In genomic region chr6:21987501-21987957, GRCh38 we compare ENCODE assay signal across 8 cellular contexts.
DNase-seq lines count a peak whose midpoint lies in the region; ATAC-seq and TF ChIP-seq lines count a peak whose summit lies in the region.

No MANE protein-coding gene starts in this region.

- H3K4me3 ChIP-seq in fibroblast of the aortic adventitia (ENCODE audit: low read depth, low read length): peak overlapping the region; percentile 0
- no peak overlapping the region for H3K4me3 ChIP-seq in neuronal stem cell (ENCODE audit: low read length in 2 of 2)

- no peak overlapping the region for H2AK5ac ChIP-seq in neuronal stem cell (ENCODE audit: low read depth, low read length)

- H4K8ac ChIP-seq in neuronal stem cell (ENCODE audit: low read depth, low read length): no peak overlapping the region

- peak; percentile 73 for ATAC-seq in GM19025 (IDR thresholded peaks at IDR 0.05; ENCODE audit: low read depth, unreplicated experiment)
- peak; percentile 91 for ATAC-seq in HG03432 (IDR thresholded peaks at IDR 0.05; ENCODE audit: unreplicated experiment)

- H3K23ac ChIP-seq in neuronal stem cell (ENCODE audit: low read depth, low read length, poor library complexity): no peak overlapping the region

- no peaks in the 10 kb centered on the region for H3K27me3 Mint-ChIP-seq in T-helper 2 cell treated with Interferon-gamma antibody and Interleukin-4, amounts not matched to agents 5 μg/mL and 100 μg/mL, for 36 hours (ENCODE audit: low read depth)

- H2BK12ac ChIP-seq in neuronal stem cell (ENCODE audit: low read length): no peak overlapping the region

- no peaks in the 10 kb centered on the region for H3K36me3 Mint-ChIP-seq in T-helper 2 cell treated with Interferon-gamma antibody and Interleukin-4, amounts not matched to agents 5 μg/mL and 100 μg/mL, for 36 hours (ENCODE audit: low read depth)

- H2AFZ ChIP-seq in neuronal stem cell (ENCODE audit: low read length): peak overlapping the region; percentile 18

- H3K4me2 ChIP-seq in neuronal stem cell (ENCODE audit: insufficient read depth, low read length, poor library complexity, severe bottlenecking): no peak overlapping the region

- no peak overlapping the region for H3K4ac ChIP-seq in neuronal stem cell (ENCODE audit: low read length)

- H3K27ac ChIP-seq in neuronal stem cell (replicated peaks; ENCODE audit: low read length): no peak overlapping the region

- peak overlapping the region; percentile 68 for H3K4me3 Mint-ChIP-seq in T-helper 2 cell treated with Interferon-gamma antibody and Interleukin-4, amounts not matched to agents 5 μg/mL and 100 μg/mL, for 36 hours

- H2BK15ac ChIP-seq in neuronal stem cell (ENCODE audit: low read length): no peak overlapping the region

- H2BK120ac ChIP-seq in neuronal stem cell (ENCODE audit: low read depth, low read length): no peak overlapping the region

- H3K4me1 ChIP-seq in neuronal stem cell (ENCODE audit: control insufficient read depth in 2 of 2, insufficient read depth in 1 of 2, low read depth in 1 of 2, low read length in 2 of 2): peaks cover 2 to 17% of the 10 kb centered on the region in 2 donors

- no peak overlapping the region for H4K91ac ChIP-seq in neuronal stem cell (ENCODE audit: low read depth, low read length, poor library complexity)

- DNase-seq in AG20443 (ENCODE audit: low spot score) (peak; percentile 89), fibroblast of the aortic adventitia (ENCODE audit: low read depth) (peak; percentile 96), neuronal stem cell (ENCODE audit: low spot score) (no peak), NCI-H774 (lab: John Stamatoyannopoulos, UW) (no peak), NCI-H146 (lab: John Stamatoyannopoulos, UW) (no peak)
- DNase-seq in T-helper 2 cell treated with Interferon-gamma antibody and Interleukin-4, amounts not matched to agents 5 μg/mL and 100 μg/mL, for 36 hours (ENCODE audit: low spot score): peak; percentile 19

- H3K27me3 ChIP-seq in neuronal stem cell (ENCODE audit: control insufficient read depth in 3 of 3, insufficient read depth in 3 of 3, low read depth in 1 of 3, low read length in 3 of 3): no peaks in the 10 kb centered on the region

- H3K9me3 Mint-ChIP-seq in T-helper 2 cell treated with Interferon-gamma antibody and Interleukin-4, amounts not matched to agents 5 μg/mL and 100 μg/mL, for 36 hours: no peaks in the 10 kb centered on the region

- H3K14ac ChIP-seq in neuronal stem cell (ENCODE audit: low read length): no peak overlapping the region

- H3K79me1 ChIP-seq in neuronal stem cell (ENCODE audit: low read depth, low read length): no peaks in the 10 kb centered on the region

- no peak overlapping the region for H2BK5ac ChIP-seq in neuronal stem cell (ENCODE audit: low read length)

- peak overlapping the region; percentile 33 for H3K27ac Mint-ChIP-seq in T-helper 2 cell treated with Interferon-gamma antibody and Interleukin-4, amounts not matched to agents 5 μg/mL and 100 μg/mL, for 36 hours

- peaks cover 0 to 12% of the 10 kb centered on the region in 2 donors for H3K36me3 ChIP-seq in neuronal stem cell (replicated peaks in 1 of 2; ENCODE audit: control insufficient read depth in 2 of 2, insufficient read depth in 2 of 2, low read length in 2 of 2)

- TF ChIP-seq CTCF in fibroblast of the aortic adventitia (IDR thresholded peaks at IDR 0.05; ENCODE audit: insufficient read depth, low read length): no peak

- H3K4me1 Mint-ChIP-seq in T-helper 2 cell treated with Interferon-gamma antibody and Interleukin-4, amounts not matched to agents 5 μg/mL and 100 μg/mL, for 36 hours (ENCODE audit: low read depth): peaks cover 24% of the 10 kb centered on the region

- H3K9me3 ChIP-seq in neuronal stem cell (replicated peaks in 1 of 2; ENCODE audit: control insufficient read depth in 2 of 2, insufficient read depth in 1 of 2, low read depth in 1 of 2, low read length in 2 of 2): no peaks in the 10 kb centered on the region

- no CpG with 5 or more reads among the region's 9 CpGs for WGBS in neuronal stem cell (ENCODE audit: extremely low coverage in 2 of 2, insufficient read length in 2 of 2, insufficient replicate concordance in 1 of 2), 2 donors

- H3K9ac ChIP-seq in neuronal stem cell (ENCODE audit: low read depth, low read length, poor library complexity): no peak overlapping the region

- H3K18ac ChIP-seq in neuronal stem cell (ENCODE audit: low read length): no peak overlapping the region

Comparison
In these comparisons a context has a peak if more than half of its experiments do, and no peak if none do; other contexts are left out.
1. DNase-seq: peak in AG20443 (single experiment), T-helper 2 cell treated with Interferon-gamma antibody and Interleukin-4, amounts not matched to agents 5 μg/mL and 100 μg/mL, for 36 hours (single experiment) and fibroblast of the aortic adventitia (single experiment); none in neuronal stem cell (single experiment), NCI-H774 (single experiment) and NCI-H146 (single experiment).